ENCODE assay signal across 8 cellular contexts in the genomic region with DNA sequence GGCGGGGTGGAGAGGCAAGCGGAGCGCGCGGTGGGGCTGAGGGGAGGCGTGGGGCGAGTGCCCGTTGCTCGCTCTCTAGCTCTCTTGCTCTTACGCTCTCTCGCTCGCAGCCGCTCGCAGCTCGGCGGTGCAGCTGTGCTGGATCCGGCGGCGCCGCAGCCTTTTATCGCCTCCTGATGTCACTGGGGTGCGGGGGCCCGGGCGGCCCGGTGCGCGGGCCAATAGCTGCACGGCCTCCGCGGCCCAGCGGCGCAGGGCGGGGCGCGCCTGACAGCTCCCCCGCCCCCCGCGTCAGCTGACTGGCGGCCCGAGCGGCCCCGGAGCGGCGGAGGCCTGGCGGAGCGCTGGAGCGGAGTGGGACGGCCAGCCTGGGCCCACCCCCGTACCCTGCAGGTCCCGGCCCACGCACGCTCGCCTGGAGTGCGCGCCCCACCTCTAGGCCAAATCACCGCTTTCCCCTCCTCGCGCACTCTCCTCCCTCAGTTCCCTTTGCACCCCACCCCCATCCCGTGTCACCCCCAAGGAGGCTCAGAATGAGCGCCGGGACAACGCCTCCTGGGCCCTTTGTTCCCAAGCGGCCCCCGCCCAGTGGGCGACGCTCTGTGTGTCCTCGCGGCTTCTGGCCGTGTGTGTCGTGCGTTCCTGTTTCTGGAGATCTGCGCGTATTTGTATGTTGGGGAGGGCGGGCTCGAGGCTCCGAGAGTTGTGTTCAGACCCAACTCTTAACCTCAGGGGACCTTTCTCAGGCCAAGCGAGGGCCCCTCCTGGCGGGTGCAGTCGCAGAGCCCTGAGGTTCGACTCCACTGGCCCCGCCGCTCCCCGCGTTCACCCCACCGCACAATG. TPM values are rescaled to one million over a fixed set of nuclear protein-coding genes. Genes with fewer than 3 reads are reported as not detected.
DNase-seq lines count a peak whose midpoint lies in the region; ATAC-seq and TF ChIP-seq lines count a peak whose summit lies in the region.

MAFB (minus strand) TSS at position 137 of the 843 bp plus-strand sequence. CDS start 386 bp downstream, outside the sequence.

- H3K36me3 ChIP-seq in BJ (ENCODE audit: control insufficient read depth, insufficient read depth, low read length) (no peaks in the 10 kb centered on the region), HUES6 (ENCODE audit: control insufficient read depth, insufficient read depth, low read length) (no peaks in the 10 kb centered on the region), skeletal muscle tissue (ENCODE audit: control insufficient read depth in 3 of 3, insufficient read depth in 3 of 3, low read length in 3 of 3) (peaks cover 4 to 6% (median 6%) of the 10 kb centered on the region in 3 donors)

- in situ Hi-C loops in SK-MEL-5 (cut with HindIII; ENCODE audit: low pct_unique_long_range_greater_than_20kb, low sequenced_read_pairs), result no loop called here

- peak; percentile 14 for ATAC-seq in GM19043 (IDR thresholded peaks at IDR 0.05; ENCODE audit: low read depth, unreplicated experiment)

- H3K27me3 ChIP-seq in BJ (ENCODE audit: control insufficient read depth, insufficient read depth, low read length) (peaks cover 26% of the 10 kb centered on the region), HUES6 (ENCODE audit: control insufficient read depth, insufficient read depth, low read length) (peaks cover 99% of the 10 kb centered on the region), skeletal muscle tissue (ENCODE audit: control insufficient read depth in 3 of 3, insufficient read depth in 3 of 3, low read length in 3 of 3) (peaks cover 22 to 33% (median 31%) of the 10 kb centered on the region in 3 donors)

- POLR2A ChIA-PET in BJ (lab: Charles Lee), result no interaction called here

- DNase-seq in BJ (ENCODE audit: low read depth), result peak; percentile 33
- DNase-seq in SK-MEL-5 (ENCODE audit: low read depth, low spot score), result peak; percentile 89
- DNase-seq in cerebellar cortex (ENCODE audit: low spot score), result peak; percentile 25
- DNase-seq in islet precursor cell, result peak; percentile 96
- DNase-seq in DMS53 treated with DMSO at 0.1 percent for 48 hours (lab: John Stamatoyannopoulos, UW; ENCODE audit: unreplicated experiment), result no peak

- peaks cover 42% of the 10 kb centered on the region for H3K4me1 ChIP-seq in HUES6 (ENCODE audit: control insufficient read depth, insufficient read depth, low read length)
- H3K4me1 ChIP-seq in skeletal muscle tissue (ENCODE audit: control insufficient read depth in 3 of 3, insufficient read depth in 3 of 3, low read length in 3 of 3), result peaks cover 21 to 40% (median 27%) of the 10 kb centered on the region in 3 donors

- TF ChIP-seq CTCF in BJ (IDR thresholded peaks at IDR 0.05; ENCODE audit: insufficient read depth, low read depth, low read length), result no peak

- H3K27ac ChIP-seq in HUES6 (ENCODE audit: low read depth, low read length), result no peak within 1 kb of the TSS
- H3K27ac ChIP-seq in skeletal muscle tissue (ENCODE audit: low read depth, low read length), result peak within 1 kb of the TSS; percentile 98

- H3K9ac ChIP-seq in HUES6 (ENCODE audit: low read length), result peak within 1 kb of the TSS; percentile 69
- H3K9ac ChIP-seq in skeletal muscle tissue (ENCODE audit: low read depth in 1 of 3, low read length in 3 of 3), result peak within 1 kb of the TSS; percentile 91 to 94 (median 92)

- CTCF ChIA-PET in BJ (lab: Yijun Ruan, JAX), result interaction anchor here (0.5 to 3.2 kb wide), 20 partner anchors 9 to 1422 kb away, joined by 3 to 26 read pairs (median 4); no protein-coding TSS in a partner anchor

- peak within 1 kb of the TSS; percentile 52 for H3K4me3 ChIP-seq in BJ (ENCODE audit: low read depth, low read length)
- H3K4me3 ChIP-seq in HUES6 (ENCODE audit: low read depth, low read length), result peak within 1 kb of the TSS; percentile 73
- peak within 1 kb of the TSS; percentile 90 to 91 (median 91) for H3K4me3 ChIP-seq in skeletal muscle tissue (ENCODE audit: low read length in 3 of 3)

- H3K9me3 ChIP-seq in HUES6 (ENCODE audit: control insufficient read depth, insufficient read depth, low read depth, low read length) (no peaks in the 10 kb centered on the region), skeletal muscle tissue (ENCODE audit: control insufficient read depth in 3 of 3, low read length in 3 of 3) (no peaks in the 10 kb centered on the region)

RNA-seq across cellular contexts. Expression of gene MAFB, which starts in this region (rescaled TPM):
- 0.02 and 0.06 TPM in 2 replicates for polyA plus RNA-seq in BJ (2011; rRNA removed)
- polyA minus RNA-seq in BJ (2011; rRNA and poly(A)+ RNA removed), result not detected in 2 replicates
- 1.2 and 1.4 TPM in 2 replicates for total RNA-seq in SK-MEL-5 (2014; rRNA removed; shearing (Covaris generic))
- polyA plus RNA-seq in SK-MEL-5 (2015; cell fraction: cytosol; rRNA removed), result 3.8 TPM in 2 replicates
- polyA plus RNA-seq in SK-MEL-5 (2015; cell fraction: nucleus; rRNA removed), result 0.93 and 1.7 TPM in 2 replicates
- 9.9 TPM for total RNA-seq in skeletal muscle tissue

Comparison
In these comparisons a context has a peak if more than half of its experiments do, and no peak if none do; other contexts are left out.
1. Peak in DNase-seq and H3K4me3 ChIP-seq in BJ; RNA of the gene not detected or under 1 TPM.